16 cellular contexts compared by ENCODE assay signal in genomic region chr14:96901227-96901626, GRCh38.
DNase-seq lines count a peak whose midpoint lies in the region; ATAC-seq, FAIRE-seq and TF ChIP-seq lines count a peak whose summit lies in the region.
"Had no signal": no experiment of that assay in that cellular context is flagged by ENCODE, and none has a peak within 500 bp of the region (broad histone marks: within the 10 kb centered on the region; RNA-seq: fewer than 3 reads in every experiment).

No MANE protein-coding gene starts in this region.

- H3K9me3 ChIP-seq in GM12878 (replicated peaks; ENCODE audit: control insufficient read depth, insufficient read depth, low read length) = no peaks in the 10 kb centered on the region
- H3K9me3 ChIP-seq: adrenal gland, right atrium auricular region had no signal

- no peak for TF ChIP-seq POLR2A in GM12878 (IDR thresholded peaks at IDR 0.05; ENCODE audit: low read depth, low read length)

- H3K27me3 Mint-ChIP-seq in chondrocyte (ENCODE audit: low read depth) = no peaks in the 10 kb centered on the region

- no peaks in the 10 kb centered on the region for H3K79me2 ChIP-seq in GM12878 (ENCODE audit: control insufficient read depth, insufficient read depth, low read length)

- TF ChIP-seq CTCF in GM12878 (IDR thresholded peaks at IDR 0.05 in 2 of 3, conservative IDR thresholded peaks at IDR 0.05 in 1 of 3; ENCODE audit: control insufficient read depth in 2 of 3, extremely low read depth in 1 of 3, insufficient read depth in 1 of 3, low read depth in 3 of 3, low read length in 3 of 3) (no peak), chondrocyte (IDR thresholded peaks at IDR 0.05) (no peak)

- DNase-seq in GM12878 (ENCODE audit: low read depth, low spot score) = peak; percentile 28
- no peak for DNase-seq in epidermal melanocyte (ENCODE audit: insufficient read length, low spot score)
- DNase-seq in chondrocyte (ENCODE audit: low spot score) = no peak
- no peak for DNase-seq in NOMO-1 treated with dmso at 0.1 percent for 144 hours (lab: John Stamatoyannopoulos, UW; ENCODE audit: unreplicated experiment)
- no peak for DNase-seq in iPS-NIHi11 (ENCODE audit: low spot score)
- DNase-seq: adrenal gland, cortex of kidney, H7, NCI-H774, WERI-Rb-1 had no signal

- RAD21 ChIA-PET in GM12878 (lab: Charles Lee; ENCODE audit: unreplicated experiment) = no interaction called here

- H2AFZ ChIP-seq in GM12878 (ENCODE audit: control insufficient read depth, low read depth, low read length) = peak overlapping the region; percentile 29

- peak; percentile 35 for FAIRE-seq in GM12878 (lab: Jason Lieb, UNC)
- FAIRE-seq: G401.6 had no signal

- no peaks in the 10 kb centered on the region for H3K36me3 Mint-ChIP-seq in chondrocyte (ENCODE audit: low read depth)

- H3K4me3 Mint-ChIP-seq in chondrocyte (ENCODE audit: unreplicated experiment) = no peak overlapping the region

- ATAC-seq in GM18870 (IDR thresholded peaks at IDR 0.05; ENCODE audit: unreplicated experiment) = peak; percentile 90
- peak; percentile 93 for ATAC-seq in GM21447 (IDR thresholded peaks at IDR 0.05; ENCODE audit: unreplicated experiment)
- peak; percentile 90 for ATAC-seq in HG03064 (IDR thresholded peaks at IDR 0.05; ENCODE audit: low read depth, unreplicated experiment)
- ATAC-seq in GM12878 = peak; percentile 94

- SMC1A ChIA-PET in GM12878 (lab: Charles Lee; ENCODE audit: uncharacterized antibody, unreplicated experiment) = interaction anchor here (1.2 kb wide), 1 partner anchor 822 kb away, joined by 3 read pairs; no protein-coding TSS in a partner anchor

- H3K9ac ChIP-seq in GM12878 (ENCODE audit: control insufficient read depth, insufficient read depth, low read length) = no peak overlapping the region

- 13% methylated on average over 3 of the region's 3 CpGs for WGBS in GM12878 (ENCODE audit: insufficient coverage, insufficient replicate concordance, low lambda C conversion rate, missing lambda C conversion rate)

- H4K20me1 ChIP-seq in GM12878 (ENCODE audit: control insufficient read depth, insufficient read depth) = no peaks in the 10 kb centered on the region

- peaks cover 21% of the 10 kb centered on the region for H3K4me1 ChIP-seq in GM12878 (ENCODE audit: control insufficient read depth, insufficient read depth, low read length)
- H3K4me1 ChIP-seq: adrenal gland, right atrium auricular region had no signal

- in situ Hi-C loops in GM12878 (cut with MboI) = no loop called here

- no peaks in the 10 kb centered on the region for H3K9me3 Mint-ChIP-seq in chondrocyte (ENCODE audit: low read depth)

- BruUV-seq in GM12878 (replicated peaks; lab: Mats Ljungman, UMichigan) = no TSS peak

- no peaks in the 10 kb centered on the region for H3K27me3 ChIP-seq in GM12878 (replicated peaks in 1 of 2; ENCODE audit: control insufficient read depth in 2 of 2, insufficient read depth in 2 of 2, low read length in 1 of 2)
- H3K27me3 ChIP-seq: adrenal gland, right atrium auricular region had no signal

- intact Hi-C loops in GM12878 (cut with micrococcal nuclease; ENCODE audit: unreplicated experiment) = no loop called here

- no peaks in the 10 kb centered on the region for H3K4me1 Mint-ChIP-seq in chondrocyte (ENCODE audit: low read depth)

- H3K36me3 ChIP-seq in GM12878 (ENCODE audit: control insufficient read depth in 2 of 2, insufficient read depth in 2 of 2, low read length in 1 of 2) = no peaks in the 10 kb centered on the region; a peak in 1 of 4 replicates
- H3K36me3 ChIP-seq: adrenal gland, right atrium auricular region, WERI-Rb-1 had no signal

- peak overlapping the region; percentile 67 for H3K4me2 ChIP-seq in GM12878 (ENCODE audit: control insufficient read depth, insufficient read depth)

- TF ChIP-seq EP300 in GM12878 (IDR thresholded peaks at IDR 0.05; ENCODE audit: borderline replicate concordance in 1 of 2, control insufficient read depth in 1 of 2, low read depth in 2 of 2, low read length in 2 of 2) = no peak

- POLR2A ChIA-PET in GM12878 (lab: Charles Lee) = no interaction called here

- no peak for TF ChIP-seq RAD21 in GM12878 (IDR thresholded peaks at IDR 0.05; ENCODE audit: insufficient read depth, low read depth, low read length)

- no peak overlapping the region for H3K27ac Mint-ChIP-seq in chondrocyte (ENCODE audit: unreplicated experiment)

- CTCF ChIA-PET in GM12878 (lab: Yijun Ruan, JAX) = interaction anchor here (0.6 kb wide), 1 partner anchor 39 kb away, joined by 3 read pairs; no protein-coding TSS in a partner anchor

- peak overlapping the region; percentile 59 for H3K27ac ChIP-seq in GM12878 (ENCODE audit: control insufficient read depth, insufficient read depth)
- H3K27ac ChIP-seq: adrenal gland, right atrium auricular region, SK-N-MC, WERI-Rb-1 had no signal

- peak overlapping the region; percentile 20; the same call in 1 of the 2 replicates for H3K4me3 ChIP-seq in GM12878
- H3K4me3 ChIP-seq: adrenal gland, right atrium auricular region, SK-N-MC had no signal

TF ChIP-seq in GM12878, 131 proteins besides CTCF, POLR2A, EP300 and RAD21:
- TF ChIP-seq ZSCAN29 (IDR thresholded peaks at IDR 0.05) (no peak), ETV6 (conservative IDR thresholded peaks at IDR 0.05 in 1 of 2, IDR thresholded peaks at IDR 0.05 in 1 of 2; ENCODE audit: borderline replicate concordance in 1 of 2, low read depth in 1 of 2) (peak in 1 of 2 experiments; percentile 58; a peak in 1 of 4 replicates), IRF4 (IDR thresholded peaks at IDR 0.05; ENCODE audit: low read depth, low read length) (0 out of 2 replicates have a peak, but pooled peaks have one; percentile 19), KAT2A (conservative IDR thresholded peaks at IDR 0.05; ENCODE audit: control insufficient read depth, low read depth, low read length) (no peak), SMARCA5 (IDR thresholded peaks at IDR 0.05) (no peak), DPF2 (IDR thresholded peaks at IDR 0.05) (no peak), CBX3 (IDR thresholded peaks at IDR 0.05; ENCODE audit: borderline replicate concordance, low read depth) (no peak), SIX5 (IDR thresholded peaks at IDR 0.05; ENCODE audit: low read depth, low read length, severe bottlenecking) (no peak), CBX5 (IDR thresholded peaks at IDR 0.05; ENCODE audit: low read depth) (0 out of 2 replicates have a peak, but pooled peaks have one; percentile 19), EED (IDR thresholded peaks at IDR 0.05; ENCODE audit: low read depth) (peak; percentile 52; the same call in 1 of the 2 replicates), GATAD2B (conservative IDR thresholded peaks at IDR 0.05; ENCODE audit: low read depth) (no peak), POU2F2 (IDR thresholded peaks at IDR 0.05; ENCODE audit: borderline replicate concordance, low read depth, low read length) (peak; percentile 90; the same call in 2 of the 3 replicates), NFIC (IDR thresholded peaks at IDR 0.05; ENCODE audit: low read depth, low read length) (0 out of 2 replicates have a peak, but pooled peaks have one; percentile 23), ASH2L (IDR thresholded peaks at IDR 0.05; ENCODE audit: borderline replicate concordance, low read depth) (0 out of 2 replicates have a peak, but pooled peaks have one; percentile 21)
